14 cellular contexts compared by ENCODE assay signal in genomic region chr11:133898031-133898769, GRCh38. TPM values are rescaled to one million over a fixed set of nuclear protein-coding genes. Genes with fewer than 3 reads are reported as not detected.
DNase-seq lines count a peak whose midpoint lies in the region; ATAC-seq, FAIRE-seq and TF ChIP-seq lines count a peak whose summit lies in the region.
"Had no signal": no experiment of that assay in that cellular context is flagged by ENCODE, and none has a peak within 500 bp of the region (broad histone marks: within the 10 kb centered on the region; RNA-seq: fewer than 3 reads in every experiment).

No MANE protein-coding gene starts in this region.

- no peak overlapping the region for H3K27ac ChIP-seq in Karpas-422 (ENCODE audit: low read length)
- H3K27ac ChIP-seq: adrenal gland, foreskin keratinocyte had no signal

- H3K9me3 ChIP-seq in Karpas-422 (ENCODE audit: low read length), result no peaks in the 10 kb centered on the region
- H3K9me3 ChIP-seq: adrenal gland had no signal

- FAIRE-seq in GM12891 (lab: Jason Lieb, UNC) (peak; percentile 70), GM19239 (lab: Jason Lieb, UNC) (no peak)
- FAIRE-seq: HepG2 had no signal

- no peak overlapping the region for H3K9ac ChIP-seq in Karpas-422 (ENCODE audit: low read length)

- no peaks in the 10 kb centered on the region for H3K4me1 ChIP-seq in Karpas-422 (ENCODE audit: low read length)
- H3K4me1 ChIP-seq: adrenal gland, foreskin keratinocyte had no signal

- H3K4me2 ChIP-seq in Karpas-422 (ENCODE audit: low read depth, low read length, poor library complexity, severe bottlenecking), result no peak overlapping the region

- H3K4me3 ChIP-seq in Karpas-422 (ENCODE audit: low read length), result no peak overlapping the region
- H3K4me3 ChIP-seq: adrenal gland had no signal

- H4K20me1 ChIP-seq in Karpas-422 (ENCODE audit: insufficient read depth, low read depth, low read length), result no peaks in the 10 kb centered on the region

- no peak for DNase-seq in GM12891 (ENCODE audit: insufficient read length, low spot score)
- peak; percentile 49 for DNase-seq in Karpas-422
- DNase-seq in mesenteric fat pad (ENCODE audit: low spot score), result peak; percentile 71
- no peak for DNase-seq in GM19239 (ENCODE audit: insufficient read length, low spot score)
- DNase-seq in inferior parietal cortex (ENCODE audit: extremely low spot score), result no peak
- DNase-seq: DMS 273 treated with DMSO at 0.1 percent for 48 hours; foreskin keratinocyte; left ventricle myocardium superior; NCI-H1694; stimulated activated naive CD4-positive, alpha-beta T cell had no signal

- no peak overlapping the region for H2AFZ ChIP-seq in Karpas-422 (ENCODE audit: low read length)

- H3K9me2 ChIP-seq in Karpas-422 (replicated peaks; ENCODE audit: insufficient read depth, low read length), result no peaks in the 10 kb centered on the region

- no peaks in the 10 kb centered on the region for H3K79me2 ChIP-seq in Karpas-422 (ENCODE audit: low read length)

- ATAC-seq in GM21576 (IDR thresholded peaks at IDR 0.05; ENCODE audit: unreplicated experiment) (peak; percentile 44), HG02571 (IDR thresholded peaks at IDR 0.05; ENCODE audit: unreplicated experiment) (no peak)
- ATAC-seq: foreskin keratinocyte, HepG2, left ventricle myocardium superior had no signal

- H3K36me3 ChIP-seq in Karpas-422 (ENCODE audit: insufficient read depth, low read length), result no peaks in the 10 kb centered on the region
- H3K36me3 ChIP-seq: adrenal gland had no signal

- TF ChIP-seq POLR2A in GM12891 (IDR thresholded peaks at IDR 0.05; ENCODE audit: low read depth, low read length), result no peak

- no peaks in the 10 kb centered on the region for H3K27me3 ChIP-seq in Karpas-422 (ENCODE audit: low read length)
- H3K27me3 ChIP-seq: adrenal gland, foreskin keratinocyte had no signal

TF ChIP-seq in GM12891, 5 proteins besides CTCF, POLR2A, EP300 and RAD21:
- TF ChIP-seq POLR2AphosphoS5 (IDR thresholded peaks at IDR 0.05; ENCODE audit: low read depth, low read length) (no peak), POU2F2 (IDR thresholded peaks at IDR 0.05; ENCODE audit: low read depth, low read length) (no peak), TAF1 (IDR thresholded peaks at IDR 0.05; ENCODE audit: low read depth, low read length) (no peak), PAX5 (IDR thresholded peaks at IDR 0.05; ENCODE audit: insufficient read depth, low read length, severe bottlenecking) (no peak)

RNA-seq across cellular contexts. Expression of gene SPATA19, which starts 52.9 kb away (rescaled TPM):
- polyA plus RNA-seq in GM12891 (2012; ENCODE audit: low read depth, missing spikeins), result 0.12 TPM
- total RNA-seq in Karpas-422 (2014; rRNA removed; shearing (Covaris generic); ENCODE audit: low replicate concordance), result not detected in 2 replicates
- not detected for total RNA-seq in mesenteric fat pad
- total RNA-seq: adrenal gland, foreskin keratinocyte, HepG2, left ventricle myocardium superior had no signal
- polyA plus RNA-seq: adrenal gland, foreskin keratinocyte, HepG2 had no signal

RNA-seq across cellular contexts. Expression of gene IGSF9B, which starts 58.6 kb away (rescaled TPM):
- polyA plus RNA-seq in GM12891 (2012; ENCODE audit: low read depth, missing spikeins), result 1.6 TPM
- total RNA-seq in Karpas-422 (2014; rRNA removed; shearing (Covaris generic); ENCODE audit: low replicate concordance), result 3.5 and 5.6 TPM in 2 replicates
- total RNA-seq in mesenteric fat pad, result 3.0 TPM
- total RNA-seq: HepG2 had no signal
- polyA plus RNA-seq: HepG2 had no signal

Comparison
In these comparisons a context has a peak if more than half of its experiments do, and no peak if none do; other contexts are left out.
1. DNase-seq: peak in Karpas-422 (single experiment) and mesenteric fat pad (single experiment); none in GM12891 (single experiment), GM19239 (single experiment) and inferior parietal cortex (single experiment).